ENCODE assay signal across 14 cellular contexts in the genomic region with DNA sequence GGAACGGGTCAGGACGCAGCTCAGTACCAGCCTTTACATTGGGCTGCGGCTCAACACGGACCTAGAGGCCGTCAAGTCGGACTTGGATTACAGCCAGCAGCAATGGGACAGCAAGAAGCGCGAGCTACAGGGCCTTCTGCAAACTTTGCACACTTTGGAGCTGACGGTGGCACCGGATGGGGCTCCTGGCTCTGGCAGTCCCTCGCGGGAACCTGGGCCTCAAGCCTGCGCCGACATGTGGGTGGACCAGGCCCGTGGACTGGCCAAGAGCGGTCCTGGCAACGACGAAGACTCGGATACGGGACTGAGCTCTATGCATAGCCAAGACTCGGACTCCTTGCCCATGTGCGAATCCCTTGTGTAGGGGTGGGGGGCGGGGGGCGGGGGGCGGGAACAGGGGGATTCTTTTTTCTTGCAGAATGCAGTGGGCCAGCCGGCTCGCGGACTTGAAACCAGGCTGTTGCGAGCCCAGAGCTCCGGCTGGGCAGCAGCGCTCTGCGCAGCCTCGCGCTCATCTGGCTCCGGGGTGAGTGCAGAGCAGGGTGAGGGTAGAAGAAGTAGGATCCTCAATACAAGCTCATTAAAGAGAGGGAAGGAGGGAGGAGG. TPM values are rescaled to one million over a fixed set of nuclear protein-coding genes. Genes with fewer than 3 reads are reported as not detected.
A peak's percentile ranks its signal among the peaks of the same experiment; 100 is the strongest.
DNase-seq lines count a peak whose midpoint lies in the region; ATAC-seq and TF ChIP-seq lines count a peak whose summit lies in the region.
"Had no signal": no experiment of that assay in that cellular context is flagged by ENCODE, and none has a peak within 500 bp of the region (broad histone marks: within the 10 kb centered on the region; RNA-seq: fewer than 3 reads in every experiment).

No MANE protein-coding gene starts in this region.

- intact Hi-C loops in lower lobe of right lung (cut with DNase I) (no loop called here), testis (cut with DNase I; ENCODE audit: low total_unique reads) (no loop called here)

- ATAC-seq in lower lobe of right lung = peak in 1 of 2 donors; percentile 26
- no peak for ATAC-seq in GM18511 (IDR thresholded peaks at IDR 0.05; ENCODE audit: unreplicated experiment)
- no peak for ATAC-seq in GM18873 (IDR thresholded peaks at IDR 0.05; ENCODE audit: low FRiP score, unreplicated experiment)

- H3K4me3 ChIP-seq in epithelial cell of proximal tubule (ENCODE audit: low read depth, low read length) (peak overlapping the region; percentile 63), lower lobe of right lung (peak overlapping the region; percentile 51), testis (peak overlapping the region; percentile 32 to 66)

- TF ChIP-seq CTCF in epithelial cell of proximal tubule (conservative IDR thresholded peaks at IDR 0.05; ENCODE audit: low read depth, low read length) = no peak
- TF ChIP-seq CTCF in lower lobe of right lung (IDR thresholded peaks at IDR 0.05) = no peak
- TF ChIP-seq CTCF in testis (IDR thresholded peaks at IDR 0.05) = no peak

- no peaks in the 10 kb centered on the region for H3K9me3 ChIP-seq in lower lobe of right lung
- no peaks in the 10 kb centered on the region for H3K9me3 ChIP-seq in testis

- H3K27me3 ChIP-seq in lower lobe of right lung (ENCODE audit: low read depth) = peaks cover 90% of the 10 kb centered on the region
- no peaks in the 10 kb centered on the region for H3K27me3 ChIP-seq in testis

- no peaks in the 10 kb centered on the region for H3K36me3 ChIP-seq in lower lobe of right lung
- no peaks in the 10 kb centered on the region for H3K36me3 ChIP-seq in testis (ENCODE audit: low read depth, missing control alignments)

- H3K27ac ChIP-seq in lower lobe of right lung = peak overlapping the region; percentile 56
- no peak overlapping the region for H3K27ac ChIP-seq in testis

- H3K4me1 ChIP-seq in lower lobe of right lung (peaks cover 26% of the 10 kb centered on the region), testis (peaks cover 13% of the 10 kb centered on the region)

- WGBS in testis, 2 donors = 8 to 22% methylated on average over 21 to 33 of the region's 35 CpGs

- TF ChIP-seq POLR2A in testis (IDR thresholded peaks at IDR 0.05) = no peak

- peak; percentile 49 for DNase-seq in NCI-H2227 (lab: John Stamatoyannopoulos, UW; ENCODE audit: unreplicated experiment)
- DNase-seq in NCI-H2227 treated with DMSO at 0.1 percent for 48 hours (lab: John Stamatoyannopoulos, UW) = no peak
- no peak for DNase-seq in epithelial cell of proximal tubule (ENCODE audit: low read depth)
- peak; percentile 57 for DNase-seq in lower lobe of right lung
- peak; percentile 41 for DNase-seq in testis
- DNase-seq in NCI-H2107 treated with DMSO at 0.1 percent for 48 hours (lab: John Stamatoyannopoulos, UW; ENCODE audit: unreplicated experiment) = no peak
- DNase-seq: activated T-cell treated with anti-CD3 and anti-CD28 coated beads, Interleukin-2, amount 50 U/mL, for 1 hour; KG1; NCI-H510A treated with DMSO at 0.1 percent for 48 hours; stimulated activated CD4-positive, alpha-beta T cell treated with anti-CD3 and anti-CD28 coated beads, Interleukin-4, amount 100 ng/mL, for 24 hours had no signal

RNA-seq across cellular contexts. Expression of a gene that starts 1.7 kb away (rescaled TPM):
- 1.6 and 3.0 TPM in 2 replicates for total RNA-seq in epithelial cell of proximal tubule
- 4.3 TPM for total RNA-seq in lower lobe of right lung
- 1 to 10 TPM; 3.0 to 6.3 TPM for total RNA-seq in testis
- 2.9 TPM for polyA plus RNA-seq in testis (ENCODE audit: insufficient read depth, low read depth, low replicate concordance)
- total RNA-seq: A172, mononuclear cell had no signal

Comparison
In these comparisons a context has a peak if more than half of its experiments do, and no peak if none do; other contexts are left out.
1. DNase-seq: peak in NCI-H2227 (single experiment), lower lobe of right lung (single experiment) and testis (single experiment); none in NCI-H2227 treated with DMSO at 0.1 percent for 48 hours (single experiment), epithelial cell of proximal tubule (single experiment) and NCI-H2107 treated with DMSO at 0.1 percent for 48 hours (single experiment).
2. Peak in every context shown above with its lines, with median percentiles within 50 percentile points of each other: H3K4me3 ChIP-seq.